2 cellular contexts compared by ENCODE assay signal in genomic region chr5:14809369-14810144, GRCh38.
TF ChIP-seq lines count a peak whose summit lies in the region.

No MANE protein-coding gene starts in this region.

TF ChIP-seq in endothelial cell of umbilical vein, 7 proteins besides CTCF, POLR2A, EP300 and RAD21 (continued from another document):
- TF ChIP-seq MYC (IDR thresholded peaks at IDR 0.05; ENCODE audit: low read depth, low read length), result no peak
- TF ChIP-seq POLR2AphosphoS5 (IDR thresholded peaks at IDR 0.05; ENCODE audit: insufficient read depth, low read depth, low read length), result peak; percentile 80
- no peak for TF ChIP-seq EZH2 (IDR thresholded peaks at IDR 0.05; ENCODE audit: borderline replicate concordance, low read depth, low read length, severe bottlenecking)

TF ChIP-seq in neural cell, 6 proteins besides CTCF, POLR2A, EP300 and RAD21:
- TF ChIP-seq REST (IDR thresholded peaks at IDR 0.05; ENCODE audit: borderline replicate concordance), result no peak
- peak; percentile 21 for TF ChIP-seq POLR2AphosphoS5 (IDR thresholded peaks at IDR 0.05)
TF ChIP-seq in neural cell: peak in this region for 1.
